Comparison of ENCODE assay signal across 11 cellular contexts in the genomic region with DNA sequence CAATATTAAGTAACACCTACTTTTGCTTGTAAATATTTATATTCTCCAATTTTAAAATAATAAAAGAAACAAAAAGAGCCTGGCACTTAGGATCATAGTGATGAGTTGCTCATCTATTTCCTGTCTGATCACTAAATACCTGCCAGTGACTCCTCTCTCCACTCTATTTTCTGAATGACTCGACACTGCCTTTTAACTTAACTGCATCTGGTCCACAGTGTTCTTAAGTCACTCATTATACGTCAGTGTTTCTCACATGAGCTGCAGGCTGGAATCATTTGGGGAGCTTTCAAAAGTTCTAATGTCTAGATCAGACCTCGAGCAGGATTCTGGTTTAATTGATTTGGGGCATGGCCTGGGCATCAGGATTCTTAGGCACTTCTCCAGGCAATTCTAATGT.
DNase-seq lines count a peak whose midpoint lies in the region; ATAC-seq and TF ChIP-seq lines count a peak whose summit lies in the region.
"Had no signal": no experiment of that assay in that cellular context is flagged by ENCODE, and none has a peak within 500 bp of the region (broad histone marks: within the 10 kb centered on the region; RNA-seq: fewer than 3 reads in every experiment).

No MANE protein-coding gene starts in this region.

- BruUV-seq in mammary epithelial cell (replicated peaks; lab: Mats Ljungman, UMichigan): no TSS peak

- dilution Hi-C loops in mammary epithelial cell (cut with HindIII; ENCODE audit: low sequenced_read_pairs): no loop called here

- DNase-seq in mammary epithelial cell: peak; percentile 55
- DNase-seq in osteoblast (ENCODE audit: insufficient read length, low spot score, missing footprints): no peak
- no peak for DNase-seq in HPDE6-E6E7 (ENCODE audit: extremely low spot score)
- no peak for DNase-seq in KG1 (lab: John Stamatoyannopoulos, UW)
- DNase-seq: activated B cell treated with CpG ODN at 0.5 μM for 24 hours, NCI-H748 treated with DMSO at 0.1 percent for 48 hours had no signal

- H3K36me3 ChIP-seq in mammary epithelial cell (ENCODE audit: insufficient read depth, low read length) (no peaks in the 10 kb centered on the region), osteoblast (ENCODE audit: insufficient read depth, low read length) (peaks cover 48% of the 10 kb centered on the region)
- H3K36me3 ChIP-seq: prostate gland had no signal

- no peaks in the 10 kb centered on the region for H3K27me3 ChIP-seq in mammary epithelial cell (ENCODE audit: insufficient read depth, low read length)
- no peaks in the 10 kb centered on the region for H3K27me3 ChIP-seq in osteoblast (ENCODE audit: insufficient read depth, low read length)
- H3K27me3 ChIP-seq: SJSA1 had no signal

- H3K4me1 ChIP-seq in mammary epithelial cell (ENCODE audit: insufficient read depth, low read length) (peaks cover 33% of the 10 kb centered on the region), osteoblast (ENCODE audit: insufficient read depth, low read length) (peaks cover 54% of the 10 kb centered on the region)
- H3K4me1 ChIP-seq: prostate gland had no signal

- H3K4me2 ChIP-seq in mammary epithelial cell (ENCODE audit: insufficient read depth, low read depth, low read length) (no peak overlapping the region), osteoblast (ENCODE audit: insufficient read depth, low read length) (no peak overlapping the region)

- no peak overlapping the region for H3K9ac ChIP-seq in mammary epithelial cell (ENCODE audit: insufficient read depth, low read length)

- CTCF ChIA-PET in mammary epithelial cell (lab: Charles Lee; ENCODE audit: low non-redundant PET): no interaction called here

- ATAC-seq in GM18508 (IDR thresholded peaks at IDR 0.05; ENCODE audit: insufficient read depth, unreplicated experiment) (peak; percentile 54), HG03095 (IDR thresholded peaks at IDR 0.05; ENCODE audit: unreplicated experiment) (peak; percentile 55), HG03439 (IDR thresholded peaks at IDR 0.05; ENCODE audit: unreplicated experiment) (no peak)

- in situ Hi-C loops in mammary epithelial cell (cut with MboI; ENCODE audit: low sequenced_read_pairs in 2 of 2): no loop called here

- peak overlapping the region; percentile 11 for H3K27ac ChIP-seq in mammary epithelial cell (ENCODE audit: insufficient read depth, low read depth, low read length)
- H3K27ac ChIP-seq in osteoblast (ENCODE audit: low read depth, low read length): peak overlapping the region; percentile 63
- H3K27ac ChIP-seq: SJSA1 had no signal

- WGBS in mammary epithelial cell (ENCODE audit: low coverage, missing lambda C conversion rate): 41% methylated on average over 3 of the region's 3 CpGs

- H4K20me1 ChIP-seq in mammary epithelial cell (ENCODE audit: insufficient read depth, low read length): no peaks in the 10 kb centered on the region
- H4K20me1 ChIP-seq in osteoblast (ENCODE audit: insufficient read depth, low read length): peaks cover 65% of the 10 kb centered on the region

- no peak for TF ChIP-seq CTCF in mammary epithelial cell (conservative IDR thresholded peaks at IDR 0.05 in 1 of 2, IDR thresholded peaks at IDR 0.05 in 1 of 2; ENCODE audit: extremely low read depth in 1 of 2, insufficient read depth in 1 of 2, low read depth in 1 of 2, low read length in 2 of 2)
- TF ChIP-seq CTCF in osteoblast (IDR thresholded peaks at IDR 0.05; ENCODE audit: extremely low read depth, low read depth, low read length): no peak

- H3K4me3 ChIP-seq in mammary epithelial cell (replicated peaks in 1 of 3; ENCODE audit: insufficient read depth in 1 of 3, low read depth in 2 of 3, low read length in 3 of 3) (no peak overlapping the region), osteoblast (ENCODE audit: insufficient read depth, low read length) (no peak overlapping the region)
- H3K4me3 ChIP-seq: prostate gland, SJSA1 had no signal

- H3K9me3 ChIP-seq in mammary epithelial cell (replicated peaks; ENCODE audit: insufficient read depth, low read length) (no peaks in the 10 kb centered on the region), osteoblast (ENCODE audit: low read depth, low read length) (no peaks in the 10 kb centered on the region)
- H3K9me3 ChIP-seq: prostate gland, SJSA1 had no signal

- H2AFZ ChIP-seq in mammary epithelial cell (ENCODE audit: low read depth, low read length) (no peak overlapping the region), osteoblast (ENCODE audit: low read length) (no peak overlapping the region)

- intact Hi-C loops in mammary epithelial cell (cut with micrococcal nuclease): no loop called here

- peaks cover 93% of the 10 kb centered on the region for H3K79me2 ChIP-seq in mammary epithelial cell (ENCODE audit: insufficient read depth, low read length)
- H3K79me2 ChIP-seq in osteoblast (ENCODE audit: insufficient read depth, low read length): peaks cover 88% of the 10 kb centered on the region
